In genomic region chrX:1357993-1358392, GRCh38 we compare ENCODE assay signal across 7 cellular contexts. TPM values are rescaled to one million over a fixed set of nuclear protein-coding genes. Genes with fewer than 3 reads are reported as not detected.
"Had no signal": no experiment of that assay in that cellular context is flagged by ENCODE, and none has a peak within 500 bp of the region (broad histone marks: within the 10 kb centered on the region; RNA-seq: fewer than 3 reads in every experiment).

No MANE protein-coding gene starts in this region.

- DNase-seq: H9, HCEC 1CT had no signal

- H3K4me3 ChIP-seq: GM23338 had no signal

- H3K4me2 ChIP-seq: GM23338 had no signal

- FAIRE-seq: H1, H54, HTR-8/SVneo had no signal

- ATAC-seq: GM23338 had no signal

- H2AFZ ChIP-seq: GM23338 had no signal

RNA-seq across cellular contexts. Expression of gene IL3RA, which starts 21.4 kb away (rescaled TPM):
- total RNA-seq: GM23338, H1, HT-29 had no signal
